ENCODE assay signal across 15 cellular contexts in the genomic region with DNA sequence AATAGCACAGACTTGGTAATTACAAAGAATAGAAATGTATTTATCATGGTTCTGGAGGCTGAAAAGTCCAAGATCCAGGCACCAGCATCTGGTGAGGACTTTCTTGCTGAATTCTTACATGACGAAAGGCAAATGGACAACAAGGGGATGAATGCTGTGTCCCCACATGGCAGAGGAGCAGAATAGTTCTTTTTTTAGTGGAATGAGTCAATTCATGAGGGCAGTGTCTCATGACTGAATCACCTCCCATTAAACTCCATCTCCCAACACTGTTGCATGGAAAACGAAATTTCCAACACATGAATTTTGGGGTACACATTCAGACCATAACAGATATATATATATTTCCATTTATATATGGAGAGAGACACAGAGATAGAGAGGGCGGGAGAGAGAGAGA.
DNase-seq lines count a peak whose midpoint lies in the region; ATAC-seq and TF ChIP-seq lines count a peak whose summit lies in the region.
"Had no signal": no experiment of that assay in that cellular context is flagged by ENCODE, and none has a peak within 500 bp of the region (broad histone marks: within the 10 kb centered on the region; RNA-seq: fewer than 3 reads in every experiment).

No MANE protein-coding gene starts in this region.

- TF ChIP-seq CTCF in fibroblast of mammary gland (conservative IDR thresholded peaks at IDR 0.05; ENCODE audit: control insufficient read depth, insufficient read depth, low read depth, low read length), result no peak
- no peak for TF ChIP-seq CTCF in glutamatergic neuron (IDR thresholded peaks at IDR 0.05; ENCODE audit: partially characterized antibody, unreplicated experiment)

- H3K4me1 Mint-ChIP-seq in activated T-cell treated with anti-CD3 and anti-CD28 coated beads, Interleukin-2, amount 50 U/mL, for 72 hours (ENCODE audit: low read depth), result no peaks in the 10 kb centered on the region
- no peaks in the 10 kb centered on the region for H3K4me1 Mint-ChIP-seq in glutamatergic neuron (ENCODE audit: low read depth, unreplicated experiment)
- H3K4me1 Mint-ChIP-seq: B cell, IgD-negative memory B cell had no signal

- DNase-seq in A172 (ENCODE audit: low spot score) (peak; percentile 39), HCEC 1CT (peak; percentile 53), M059J (ENCODE audit: low read depth) (peak; percentile 31), fibroblast of mammary gland (ENCODE audit: low read depth) (peak; percentile 67), glutamatergic neuron (no peak)
- no peak for DNase-seq in activated T-cell treated with anti-CD3 and anti-CD28 coated beads, Interleukin-2, amount 50 U/mL, for 72 hours
- DNase-seq: 8988T; C1 segment of cervical spinal cord; Calu3; CD4-positive, alpha-beta T cell; DMS 273 treated with DMSO at 0.1 percent for 48 hours had no signal

- H3K9me3 Mint-ChIP-seq in activated T-cell treated with anti-CD3 and anti-CD28 coated beads, Interleukin-2, amount 50 U/mL, for 72 hours, result peaks cover 12 to 13% of the 10 kb centered on the region in 2 donors
- peaks cover 2% of the 10 kb centered on the region for H3K9me3 Mint-ChIP-seq in glutamatergic neuron (ENCODE audit: unreplicated experiment)

- no peak for ATAC-seq in activated T-cell treated with anti-CD3 and anti-CD28 coated beads, Interleukin-2, amount 50 U/mL, for 72 hours (replicated peaks in 1 of 2)
- no peak for ATAC-seq in GM21528 (IDR thresholded peaks at IDR 0.05; ENCODE audit: low FRiP score, unreplicated experiment)

- H3K27me3 Mint-ChIP-seq in activated T-cell treated with anti-CD3 and anti-CD28 coated beads, Interleukin-2, amount 50 U/mL, for 72 hours (ENCODE audit: low read depth), result no peaks in the 10 kb centered on the region
- no peaks in the 10 kb centered on the region for H3K27me3 Mint-ChIP-seq in glutamatergic neuron (ENCODE audit: unreplicated experiment)
- H3K27me3 Mint-ChIP-seq: B cell; CD4-positive, alpha-beta T cell; IgD-negative memory B cell had no signal

- H3K4me3 Mint-ChIP-seq in activated T-cell treated with anti-CD3 and anti-CD28 coated beads, Interleukin-2, amount 50 U/mL, for 72 hours, result no peak overlapping the region
- no peak overlapping the region for H3K4me3 Mint-ChIP-seq in glutamatergic neuron (ENCODE audit: unreplicated experiment)
- H3K4me3 Mint-ChIP-seq: B cell; CD4-positive, alpha-beta T cell; IgD-negative memory B cell had no signal

- H3K4me3 ChIP-seq in fibroblast of mammary gland (ENCODE audit: control insufficient read depth, low read depth, low read length), result no peak overlapping the region
- H3K4me3 ChIP-seq: HAP-1 had no signal

- H3K36me3 Mint-ChIP-seq in activated T-cell treated with anti-CD3 and anti-CD28 coated beads, Interleukin-2, amount 50 U/mL, for 72 hours (ENCODE audit: insufficient read depth in 2 of 2), result no peaks in the 10 kb centered on the region
- no peaks in the 10 kb centered on the region for H3K36me3 Mint-ChIP-seq in glutamatergic neuron (ENCODE audit: unreplicated experiment)
- H3K36me3 Mint-ChIP-seq: IgD-negative memory B cell had no signal

- H3K27ac Mint-ChIP-seq in activated T-cell treated with anti-CD3 and anti-CD28 coated beads, Interleukin-2, amount 50 U/mL, for 72 hours, result no peak overlapping the region
- H3K27ac Mint-ChIP-seq in glutamatergic neuron (ENCODE audit: unreplicated experiment), result no peak overlapping the region
- H3K27ac Mint-ChIP-seq: B cell; CD4-positive, alpha-beta T cell; IgD-negative memory B cell had no signal

Comparison
In these comparisons a context has a peak if more than half of its experiments do, and no peak if none do; other contexts are left out.
1. DNase-seq: peak in A172 (single experiment), HCEC 1CT (single experiment), M059J (single experiment) and fibroblast of mammary gland (single experiment); none in activated T-cell treated with anti-CD3 and anti-CD28 coated beads, Interleukin-2, amount 50 U/mL, for 72 hours (0 of 2) and glutamatergic neuron (single experiment).